ENCODE assay signal across 8 cellular contexts in genomic region chrX:37685452-37686347, GRCh38. TPM values are rescaled to one million over a fixed set of nuclear protein-coding genes. Genes with fewer than 3 reads are reported as not detected.
DNase-seq lines count a peak whose midpoint lies in the region; ATAC-seq and TF ChIP-seq lines count a peak whose summit lies in the region.

XK (plus strand) TSS chrX:37685791; CDS start chrX:37685962, 171 bp downstream.

- H3F3A ChIP-seq in Loucy (ENCODE audit: low read depth), result no peaks in the 10 kb centered on the region

- TF ChIP-seq CTCF in Loucy (conservative IDR thresholded peaks at IDR 0.05; ENCODE audit: low read length) (no peak), breast epithelium (IDR thresholded peaks at IDR 0.05) (no peak)

- H3K4me2 ChIP-seq in Loucy (ENCODE audit: low read depth, low read length, poor library complexity, severe bottlenecking), result peak within 1 kb of the TSS; percentile 83

- no peaks in the 10 kb centered on the region for H3K9me2 ChIP-seq in Loucy (replicated peaks; ENCODE audit: low read depth, low read length)

- H3K9me3 ChIP-seq in Loucy (ENCODE audit: insufficient read depth, low read depth, low read length) (no peaks in the 10 kb centered on the region), breast epithelium (no peaks in the 10 kb centered on the region), skeletal muscle tissue (ENCODE audit: control insufficient read depth in 3 of 3, low read length in 3 of 3) (no peaks in the 10 kb centered on the region)

- DNase-seq in COLO829 (ENCODE audit: low spot score) (peak; percentile 1), breast epithelium (ENCODE audit: low spot score in 2 of 2) (peak in 1 of 2 donors; percentile 52), immature natural killer cell (peak; percentile 45 to 57 (median 45))

- no peak within 1 kb of the TSS for H3K27ac ChIP-seq in breast epithelium
- H3K27ac ChIP-seq in skeletal muscle tissue (ENCODE audit: low read depth, low read length), result peak within 1 kb of the TSS; percentile 55

- H3K4me3 Mint-ChIP-seq in T-helper 1 cell treated with Interleukin-12 subunit alpha and Interleukin-12 subunit beta and Interleukin-4 antibody, amounts not matched to agents 30 μg/mL and 1 μg/mL, for 36 hours, result peak within 1 kb of the TSS; percentile 56
- peak within 1 kb of the TSS; percentile 42 to 79 (median 70) for H3K4me3 Mint-ChIP-seq in immature natural killer cell

- H3K36me3 ChIP-seq in Loucy (ENCODE audit: insufficient read depth, low read length) (no peaks in the 10 kb centered on the region), breast epithelium (no peaks in the 10 kb centered on the region), skeletal muscle tissue (ENCODE audit: control insufficient read depth in 3 of 3, insufficient read depth in 3 of 3, low read length in 3 of 3) (no peaks in the 10 kb centered on the region)

- peaks cover 33% of the 10 kb centered on the region for H3K4me1 ChIP-seq in Loucy (ENCODE audit: insufficient read depth, low read length, poor library complexity, severe bottlenecking)
- H3K4me1 ChIP-seq in breast epithelium, result no peaks in the 10 kb centered on the region
- H3K4me1 ChIP-seq in skeletal muscle tissue (ENCODE audit: control insufficient read depth in 3 of 3, insufficient read depth in 3 of 3, low read length in 3 of 3), result peaks cover 2 to 5% (median 3%) of the 10 kb centered on the region in 3 donors

- ATAC-seq in GM21390 (IDR thresholded peaks at IDR 0.05; ENCODE audit: unreplicated experiment) (peak; percentile 74), GM18517 (IDR thresholded peaks at IDR 0.05; ENCODE audit: unreplicated experiment) (no peak)

- H2AFZ ChIP-seq in Loucy (ENCODE audit: low read length), result peak within 1 kb of the TSS; percentile 86

- H3K4me3 ChIP-seq in Loucy (ENCODE audit: low read length, poor library complexity, severe bottlenecking) (peak within 1 kb of the TSS; percentile 99), breast epithelium (peak within 1 kb of the TSS; percentile 38 to 68 (median 51)), skeletal muscle tissue (ENCODE audit: low read length in 3 of 3) (peak within 1 kb of the TSS; percentile 66 to 76 (median 73))

- TF ChIP-seq POLR2A in breast epithelium (IDR thresholded peaks at IDR 0.05), result no peak

- intact Hi-C loops in breast epithelium (cut with DNase I; ENCODE audit: low total_unique reads), result no loop called here

- no peaks in the 10 kb centered on the region for H3K9me3 Mint-ChIP-seq in T-helper 1 cell treated with Interleukin-12 subunit alpha and Interleukin-12 subunit beta and Interleukin-4 antibody, amounts not matched to agents 30 μg/mL and 1 μg/mL, for 36 hours
- H3K9me3 Mint-ChIP-seq in immature natural killer cell, result no peaks in the 10 kb centered on the region

- H3K9ac ChIP-seq in Loucy (ENCODE audit: low read depth, low read length, poor library complexity, severe bottlenecking) (peak within 1 kb of the TSS; percentile 99), skeletal muscle tissue (ENCODE audit: low read depth in 1 of 3, low read length in 3 of 3) (peak within 1 kb of the TSS; percentile 52 to 86 (median 61))

- H3K4me1 Mint-ChIP-seq in T-helper 1 cell treated with Interleukin-12 subunit alpha and Interleukin-12 subunit beta and Interleukin-4 antibody, amounts not matched to agents 30 μg/mL and 1 μg/mL, for 36 hours (ENCODE audit: low read depth), result no peaks in the 10 kb centered on the region
- peaks cover 0 to 5% of the 10 kb centered on the region in 2 donors for H3K4me1 Mint-ChIP-seq in immature natural killer cell

- no peaks in the 10 kb centered on the region for H3K27me3 Mint-ChIP-seq in T-helper 1 cell treated with Interleukin-12 subunit alpha and Interleukin-12 subunit beta and Interleukin-4 antibody, amounts not matched to agents 30 μg/mL and 1 μg/mL, for 36 hours (ENCODE audit: low read depth)
- peaks cover 0 to 6% (median 0%) of the 10 kb centered on the region in 3 donors for H3K27me3 Mint-ChIP-seq in immature natural killer cell (ENCODE audit: low read depth in 3 of 3)

- no peaks in the 10 kb centered on the region for H4K20me1 ChIP-seq in Loucy (ENCODE audit: insufficient read depth, low read length, poor library complexity, severe bottlenecking)

- H3K79me2 ChIP-seq in Loucy (ENCODE audit: insufficient read depth, low read length), result peaks cover 44% of the 10 kb centered on the region

- H3K27me3 ChIP-seq in Loucy (ENCODE audit: insufficient read depth, low read length, poor library complexity, severe bottlenecking) (no peaks in the 10 kb centered on the region), breast epithelium (peaks cover 0 to 32% of the 10 kb centered on the region in 2 donors), skeletal muscle tissue (ENCODE audit: control insufficient read depth in 3 of 3, insufficient read depth in 3 of 3, low read length in 3 of 3) (no peaks in the 10 kb centered on the region)

- no peak within 1 kb of the TSS for H3K27ac Mint-ChIP-seq in T-helper 1 cell treated with Interleukin-12 subunit alpha and Interleukin-12 subunit beta and Interleukin-4 antibody, amounts not matched to agents 30 μg/mL and 1 μg/mL, for 36 hours
- H3K27ac Mint-ChIP-seq in immature natural killer cell, result peak within 1 kb of the TSS in 2 of 6 donors; percentile 17 to 55

- no peaks in the 10 kb centered on the region for H3K36me3 Mint-ChIP-seq in T-helper 1 cell treated with Interleukin-12 subunit alpha and Interleukin-12 subunit beta and Interleukin-4 antibody, amounts not matched to agents 30 μg/mL and 1 μg/mL, for 36 hours (ENCODE audit: low read depth)
- H3K36me3 Mint-ChIP-seq in immature natural killer cell, result no peaks in the 10 kb centered on the region

RNA-seq across cellular contexts. Expression of gene XK, which starts in this region (rescaled TPM):
- total RNA-seq in breast epithelium (under 1 TPM; under 0.01 to 0.88 (median 0.66) TPM), skeletal muscle tissue (8.9 TPM)
- under 1 TPM in 2 of 3 donors, not detected in 1; 0.08 to 0.11 TPM for polyA plus RNA-seq in immature natural killer cell

Comparison
In these comparisons a context has a peak if more than half of its experiments do, and no peak if none do; other contexts are left out.
1. Peak in DNase-seq in immature natural killer cell; RNA of the gene not detected or under 1 TPM.